In the genomic region with DNA sequence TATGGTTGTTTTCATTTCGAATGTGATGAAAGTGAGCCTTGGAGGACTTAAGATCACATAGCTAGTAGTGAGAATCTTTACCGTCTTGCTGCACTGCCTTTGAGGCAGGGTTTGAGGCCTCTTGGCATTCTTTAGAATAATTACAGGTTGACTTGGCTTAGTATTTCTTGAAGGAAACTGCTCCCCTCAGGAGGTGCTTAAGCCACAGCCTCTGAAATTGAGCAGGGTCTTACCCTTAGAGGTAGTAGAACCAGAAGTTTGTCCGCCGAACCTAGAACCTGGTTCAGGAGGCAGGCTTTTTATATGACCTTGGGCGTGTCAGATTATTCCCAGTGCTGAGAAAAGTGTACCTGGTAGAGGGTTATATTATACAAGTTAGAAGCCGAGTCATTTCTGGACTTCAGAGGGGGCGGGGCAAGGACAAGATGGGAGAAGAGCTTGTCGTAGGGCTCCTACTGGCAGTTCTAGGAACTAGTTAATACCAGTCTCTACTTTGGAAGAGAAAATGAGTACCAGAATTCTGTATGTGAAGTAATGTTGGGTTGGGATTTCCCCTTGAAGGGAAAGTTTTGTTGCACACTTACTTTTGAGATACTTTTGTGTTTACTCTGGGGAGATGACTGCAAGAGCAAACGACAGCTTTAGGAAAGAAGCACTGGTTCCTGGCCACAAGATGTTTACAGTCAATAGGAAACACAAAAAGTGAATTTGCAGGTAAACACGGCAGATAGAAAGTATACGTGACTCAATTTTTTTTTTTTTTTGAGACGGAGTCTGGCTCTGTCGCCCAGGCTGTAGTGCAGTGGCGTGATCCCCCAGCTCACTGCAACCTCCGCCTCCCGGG, we compare ENCODE assay signal across 1 cellular context.
TF ChIP-seq lines count a peak whose summit lies in the region.

No MANE protein-coding gene starts in this region.

TF ChIP-seq in SK-N-SH, 30 proteins besides CTCF, POLR2A, EP300 and RAD21 (continued from another document):
- TF ChIP-seq, protein P1, sequence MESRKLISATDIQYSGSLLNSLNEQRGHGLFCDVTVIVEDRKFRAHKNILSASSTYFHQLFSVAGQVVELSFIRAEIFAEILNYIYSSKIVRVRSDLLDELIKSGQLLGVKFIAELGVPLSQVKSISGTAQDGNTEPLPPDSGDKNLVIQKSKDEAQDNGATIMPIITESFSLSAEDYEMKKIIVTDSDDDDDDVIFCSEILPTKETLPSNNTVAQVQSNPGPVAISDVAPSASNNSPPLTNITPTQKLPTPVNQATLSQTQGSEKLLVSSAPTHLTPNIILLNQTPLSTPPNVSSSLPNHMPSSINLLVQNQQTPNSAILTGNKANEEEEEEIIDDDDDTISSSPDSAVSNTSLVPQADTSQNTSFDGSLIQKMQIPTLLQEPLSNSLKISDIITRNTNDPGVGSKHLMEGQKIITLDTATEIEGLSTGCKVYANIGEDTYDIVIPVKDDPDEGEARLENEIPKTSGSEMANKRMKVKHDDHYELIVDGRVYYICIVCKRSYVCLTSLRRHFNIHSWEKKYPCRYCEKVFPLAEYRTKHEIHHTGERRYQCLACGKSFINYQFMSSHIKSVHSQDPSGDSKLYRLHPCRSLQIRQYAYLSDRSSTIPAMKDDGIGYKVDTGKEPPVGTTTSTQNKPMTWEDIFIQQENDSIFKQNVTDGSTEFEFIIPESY (IDR thresholded peaks at IDR 0.05; ENCODE audit: borderline replicate concordance, low read depth), result no peak
- TF ChIP-seq TAF1 (IDR thresholded peaks at IDR 0.05; ENCODE audit: borderline replicate concordance, low read depth, low read length) (no peak), RCOR1 (IDR thresholded peaks at IDR 0.05; ENCODE audit: low read length) (no peak), TCF12 (IDR thresholded peaks at IDR 0.05) (no peak), JUND (IDR thresholded peaks at IDR 0.05) (no peak), EZH2phosphoT487 (IDR thresholded peaks at IDR 0.05; ENCODE audit: borderline replicate concordance, low read depth) (no peak), RFX5 (IDR thresholded peaks at IDR 0.05; ENCODE audit: low read length) (no peak)
TF ChIP-seq in SK-N-SH: peak in this region for 0.
